Comparison of ENCODE assay signal across 17 cellular contexts in genomic region chr6:6737666-6738065, GRCh38.
A peak's percentile ranks its signal among the peaks of the same experiment; 100 is the strongest.
DNase-seq lines count a peak whose midpoint lies in the region; ATAC-seq and TF ChIP-seq lines count a peak whose summit lies in the region.
"Had no signal": no experiment of that assay in that cellular context is flagged by ENCODE, and none has a peak within 500 bp of the region (broad histone marks: within the 10 kb centered on the region; RNA-seq: fewer than 3 reads in every experiment).

No MANE protein-coding gene starts in this region.

- H3K9ac ChIP-seq in IMR-90 (ENCODE audit: low read depth, low read length) = no peak overlapping the region
- no peak overlapping the region for H3K9ac ChIP-seq in neuronal stem cell (ENCODE audit: low read depth, low read length, poor library complexity)

- H2BK120ac ChIP-seq in IMR-90 (ENCODE audit: low read depth, low read length) (no peak overlapping the region), neuronal stem cell (ENCODE audit: low read depth, low read length) (no peak overlapping the region)

- TF ChIP-seq CTCF in IMR-90 (conservative IDR thresholded peaks at IDR 0.05; ENCODE audit: low read depth, low read length) (no peak), foreskin fibroblast (IDR thresholded peaks at IDR 0.05; ENCODE audit: low read depth, low read length) (no peak), transverse colon (IDR thresholded peaks at IDR 0.05) (no peak), RWPE1 (conservative IDR thresholded peaks at IDR 0.05; ENCODE audit: low read depth) (no peak)

- no peaks in the 10 kb centered on the region for H4K20me1 ChIP-seq in IMR-90 (ENCODE audit: insufficient read depth, low read length)

- H3K27me3 ChIP-seq in IMR-90 (ENCODE audit: control insufficient read depth, insufficient read depth, low read length) = peaks cover 4% of the 10 kb centered on the region
- H3K27me3 ChIP-seq in neuronal stem cell (ENCODE audit: control insufficient read depth in 3 of 3, insufficient read depth in 3 of 3, low read depth in 1 of 3, low read length in 3 of 3) = no peaks in the 10 kb centered on the region
- no peaks in the 10 kb centered on the region for H3K27me3 ChIP-seq in transverse colon

- no peak overlapping the region for H3K56ac ChIP-seq in IMR-90 (ENCODE audit: extremely low read depth, insufficient read depth, low read length)

- no peak overlapping the region for H2AK9ac ChIP-seq in IMR-90 (replicated peaks; ENCODE audit: low read depth, low read length, poor library complexity)

- H3K4me1 ChIP-seq in IMR-90 (ENCODE audit: control insufficient read depth, insufficient read depth, low read length) (no peaks in the 10 kb centered on the region), neuronal stem cell (ENCODE audit: control insufficient read depth in 2 of 2, insufficient read depth in 1 of 2, low read depth in 1 of 2, low read length in 2 of 2) (peaks cover 0 to 22% of the 10 kb centered on the region in 2 donors), transverse colon (peaks cover 0 to 5% (median 0%) of the 10 kb centered on the region in 4 donors)

- H3K14ac ChIP-seq in IMR-90 (replicated peaks; ENCODE audit: low read depth, low read length) = 0 out of 2 replicates have a peak overlapping the region, but pooled peaks have one; percentile 45
- no peak overlapping the region for H3K14ac ChIP-seq in neuronal stem cell (ENCODE audit: low read length)

- H3K36me3 ChIP-seq in IMR-90 (ENCODE audit: control insufficient read depth, insufficient read depth, low read length) (no peaks in the 10 kb centered on the region), neuronal stem cell (replicated peaks in 1 of 2; ENCODE audit: control insufficient read depth in 2 of 2, insufficient read depth in 2 of 2, low read length in 2 of 2) (no peaks in the 10 kb centered on the region), transverse colon (no peaks in the 10 kb centered on the region)

- H2BK15ac ChIP-seq in IMR-90 (ENCODE audit: low read depth, low read length) = no peak overlapping the region
- no peak overlapping the region for H2BK15ac ChIP-seq in neuronal stem cell (ENCODE audit: low read length)

- no peak for DNase-seq in IMR-90
- no peak for DNase-seq in foreskin fibroblast
- DNase-seq in neuronal stem cell (ENCODE audit: low spot score) = no peak
- DNase-seq in transverse colon = no peak
- DNase-seq in stimulated activated naive CD8-positive, alpha-beta T cell treated with anti-CD3 and anti-CD28 coated beads, Interleukin-15, Interleukin-2, amounts not matched to agents 100 U/mL and 50 U/mL, for 24 hours = no peak
- DNase-seq in RWPE1 (ENCODE audit: low spot score) = no peak
- DNase-seq in NCI-H510A (lab: John Stamatoyannopoulos, UW) = no peak
- DNase-seq: activated CD4-positive, CD25-positive, alpha-beta regulatory T cell; activated CD8-positive, alpha-beta memory T cell treated with anti-CD3 and anti-CD28 coated beads, Interleukin-2, amount 50 U/mL, for 48 hours; activated naive CD4-positive, alpha-beta T cell treated with anti-CD3 and anti-CD28 coated beads, Interleukin-2, amount 50 U/mL, for 16 hours; caudate nucleus; islet precursor cell; NCI-H1694; NCI-H526; stimulated activated naive CD4-positive, alpha-beta T cell; T-helper 1 cell had no signal

- POLR2A ChIA-PET in IMR-90 (lab: Charles Lee; ENCODE audit: unreplicated experiment) = no interaction called here
- POLR2A ChIA-PET in RWPE1 (lab: Yijun Ruan, JAX; ENCODE audit: low non-redundant PET) = no interaction called here

- H3K4me3 ChIP-seq in IMR-90 (ENCODE audit: insufficient read depth, low read depth, low read length) = no peak overlapping the region
- H3K4me3 ChIP-seq in foreskin fibroblast (ENCODE audit: low read depth in 1 of 2, low read length in 2 of 2) = peak overlapping the region; percentile 49 to 56
- no peak overlapping the region for H3K4me3 ChIP-seq in neuronal stem cell (ENCODE audit: low read length in 2 of 2)
- no peak overlapping the region for H3K4me3 ChIP-seq in transverse colon

- no TSS peak for BruUV-seq in IMR-90 (replicated peaks; lab: Mats Ljungman, UMichigan)

- no peak overlapping the region for H3K4ac ChIP-seq in IMR-90 (ENCODE audit: low read depth, low read length)
- no peak overlapping the region for H3K4ac ChIP-seq in neuronal stem cell (ENCODE audit: low read length)

- WGBS in IMR-90 (ENCODE audit: extremely low coverage in 2 of 2, insufficient read length in 1 of 2), 2 experiments = 54% methylated on average over 5 of the region's 6 CpGs; no CpG with 5 or more reads in 1 of the 2 experiments
- WGBS in neuronal stem cell (ENCODE audit: extremely low coverage in 2 of 2, insufficient read length in 2 of 2, insufficient replicate concordance in 1 of 2), 2 donors = no CpG with 5 or more reads among the region's 6 CpGs
- WGBS in transverse colon (ENCODE audit: low coverage in 1 of 2), 2 donors = 60 to 61% methylated on average over 3 to 6 of the region's 6 CpGs

- no peak overlapping the region for H2BK20ac ChIP-seq in IMR-90 (ENCODE audit: low read depth, low read length)

- no peak overlapping the region for H4K5ac ChIP-seq in IMR-90 (ENCODE audit: low read depth, low read length)

- H2BK5ac ChIP-seq in IMR-90 (ENCODE audit: low read depth, low read length, poor library complexity, severe bottlenecking) = no peak overlapping the region
- H2BK5ac ChIP-seq in neuronal stem cell (ENCODE audit: low read length) = no peak overlapping the region

- CTCF ChIA-PET in IMR-90 (lab: Yijun Ruan, JAX) = no interaction called here
- CTCF ChIA-PET in RWPE1 (lab: Yijun Ruan, JAX) = no interaction called here

- no peak overlapping the region; the same call in 1 of the 2 replicates for H3K4me2 ChIP-seq in IMR-90 (ENCODE audit: low read depth, low read length)
- no peak overlapping the region for H3K4me2 ChIP-seq in neuronal stem cell (ENCODE audit: insufficient read depth, low read length, poor library complexity, severe bottlenecking)

- TF ChIP-seq POLR2A in IMR-90 (IDR thresholded peaks at IDR 0.05; ENCODE audit: low read depth, low read length) (no peak), transverse colon (IDR thresholded peaks at IDR 0.05) (no peak)

- dilution Hi-C loops in IMR-90 (cut with HindIII; ENCODE audit: low sequenced_read_pairs, unreplicated experiment) = no loop called here

- no peaks in the 10 kb centered on the region for H3K9me3 ChIP-seq in IMR-90 (ENCODE audit: control insufficient read depth, insufficient read depth, low read length)
- no peaks in the 10 kb centered on the region for H3K9me3 ChIP-seq in neuronal stem cell (replicated peaks in 1 of 2; ENCODE audit: control insufficient read depth in 2 of 2, insufficient read depth in 1 of 2, low read depth in 1 of 2, low read length in 2 of 2)
- no peaks in the 10 kb centered on the region for H3K9me3 ChIP-seq in transverse colon

- in situ Hi-C loops in IMR-90 (cut with MboI; ENCODE audit: low sequenced_read_pairs) (no loop called here), transverse colon (cut with MboI; ENCODE audit: low pct_ligation_motif_present in 1 of 4, low pct_unique_long_range_greater_than_20kb in 1 of 4, low sequenced_read_pairs in 3 of 4) (no loop called here)

- intact Hi-C loops in IMR-90 (cut with micrococcal nuclease) = no loop called here
- intact Hi-C loops in transverse colon (cut with DNase I; ENCODE audit: low total_unique reads) = loop anchor here (5.0 kb wide), 1 partner anchor 1745 kb away; no protein-coding TSS in a partner anchor

- H3K9me1 ChIP-seq in IMR-90 (ENCODE audit: insufficient read depth, low read length) = no peaks in the 10 kb centered on the region

- H3K27ac ChIP-seq in IMR-90 (ENCODE audit: insufficient read depth, low read length) (no peak overlapping the region), neuronal stem cell (replicated peaks; ENCODE audit: low read length) (no peak overlapping the region), transverse colon (peak overlapping the region; percentile 8 to 66 (median 50)), RWPE1 (no peak overlapping the region)
- H3K27ac ChIP-seq: C4-2B had no signal

- TF ChIP-seq RAD21 in IMR-90 (IDR thresholded peaks at IDR 0.05; ENCODE audit: low read length) = no peak

- no peaks in the 10 kb centered on the region for H3K79me1 ChIP-seq in IMR-90 (ENCODE audit: low read depth in 1 of 2, low read length in 2 of 2)
- no peaks in the 10 kb centered on the region for H3K79me1 ChIP-seq in neuronal stem cell (ENCODE audit: low read depth, low read length)

- ATAC-seq in IMR-90 (ENCODE audit: low read depth) = no peak
- no peak for ATAC-seq in stimulated activated naive CD8-positive, alpha-beta T cell treated with anti-CD3 and anti-CD28 coated beads, Interleukin-15, Interleukin-2, amounts not matched to agents 100 U/mL and 50 U/mL, for 24 hours

- H3K23ac ChIP-seq in IMR-90 (ENCODE audit: low read depth, low read length) (no peak overlapping the region), neuronal stem cell (ENCODE audit: low read depth, low read length, poor library complexity) (no peak overlapping the region)

- H2AFZ ChIP-seq in IMR-90 (replicated peaks; ENCODE audit: low read length, poor library complexity) (peak overlapping the region; percentile 95), neuronal stem cell (ENCODE audit: low read length) (peak overlapping the region; percentile 68)

- no peak for TF ChIP-seq EP300 in transverse colon (IDR thresholded peaks at IDR 0.05; ENCODE audit: low read depth)

- no peak overlapping the region for H3K18ac ChIP-seq in IMR-90 (ENCODE audit: low read depth, low read length)
- H3K18ac ChIP-seq in neuronal stem cell (ENCODE audit: low read length) = peak overlapping the region; percentile 0

- peak overlapping the region; percentile 4 to 69; a peak in 2 of 4 replicates for H4K8ac ChIP-seq in IMR-90 (ENCODE audit: low read depth in 2 of 2, low read length in 2 of 2)
- H4K8ac ChIP-seq in neuronal stem cell (ENCODE audit: low read depth, low read length) = no peak overlapping the region

- no peak overlapping the region for H2AK5ac ChIP-seq in IMR-90 (ENCODE audit: low read depth, low read length)
- no peak overlapping the region for H2AK5ac ChIP-seq in neuronal stem cell (ENCODE audit: low read depth, low read length)

- H2BK12ac ChIP-seq in neuronal stem cell (ENCODE audit: low read length) = no peak overlapping the region

- no peak overlapping the region for H4K91ac ChIP-seq in IMR-90 (ENCODE audit: insufficient read depth, low read depth, low read length)
- no peak overlapping the region for H4K91ac ChIP-seq in neuronal stem cell (ENCODE audit: low read depth, low read length, poor library complexity)

TF ChIP-seq in IMR-90, 13 proteins besides CTCF, POLR2A, EP300 and RAD21 (continues in another document):
- TF ChIP-seq RFX5 (IDR thresholded peaks at IDR 0.05; ENCODE audit: low read depth, low read length) (no peak), MXI1 (IDR thresholded peaks at IDR 0.05; ENCODE audit: borderline replicate concordance, low read depth, low read length) (no peak), NFE2L2 (IDR thresholded peaks at IDR 0.05; ENCODE audit: low read depth, low read length) (no peak), BHLHE40 (IDR thresholded peaks at IDR 0.05; ENCODE audit: low read depth, low read length) (no peak), MAFK (IDR thresholded peaks at IDR 0.05; ENCODE audit: low read depth, low read length) (no peak), CEBPB (IDR thresholded peaks at IDR 0.05; ENCODE audit: low read depth, low read length) (no peak)

Comparison
In these comparisons a context has a peak if more than half of its experiments do, and no peak if none do; other contexts are left out.
1. H3K27ac ChIP-seq: peak in transverse colon (4 of 4); none in IMR-90 (single experiment), neuronal stem cell (single experiment) and RWPE1 (single experiment).
2. H3K4me3 ChIP-seq: peak in foreskin fibroblast (2 of 2); none in IMR-90 (single experiment), neuronal stem cell (0 of 2) and transverse colon (0 of 4).